1 cellular context compared by ENCODE assay signal in genomic region chr9:116900543-116900942, GRCh38.
TF ChIP-seq lines count a peak whose summit lies in the region.

No MANE protein-coding gene starts in this region.

TF ChIP-seq in H1, 55 proteins besides CTCF, POLR2A, EP300 and RAD21:
- TF ChIP-seq TBP (IDR thresholded peaks at IDR 0.05; ENCODE audit: low read depth, low read length) (no peak), RXRA (IDR thresholded peaks at IDR 0.05; ENCODE audit: insufficient read depth, low read depth, low read length) (no peak), SIRT6 (IDR thresholded peaks at IDR 0.05; ENCODE audit: low read length) (no peak), CHD2 (IDR thresholded peaks at IDR 0.05; ENCODE audit: low read length) (no peak), EZH2 (IDR thresholded peaks at IDR 0.05; ENCODE audit: low read depth, low read length, severe bottlenecking) (no peak), YY1 (IDR thresholded peaks at IDR 0.05; ENCODE audit: low read depth, low read length) (no peak), E2F6 (IDR thresholded peaks at IDR 0.05) (no peak), KDM4A (IDR thresholded peaks at IDR 0.05; ENCODE audit: low read depth, low read length, severe bottlenecking) (no peak), CHD7 (IDR thresholded peaks at IDR 0.05; ENCODE audit: insufficient replicate concordance, low read length) (no peak), TAF1 (IDR thresholded peaks at IDR 0.05; ENCODE audit: low read depth, low read length) (no peak), SAP30 (IDR thresholded peaks at IDR 0.05; ENCODE audit: insufficient read depth, insufficient replicate concordance, low read length) (no peak)
